ENCODE assay signal across 8 cellular contexts in genomic region chr14:24179961-24180726, GRCh38. TPM values are rescaled to one million over a fixed set of nuclear protein-coding genes. Genes with fewer than 3 reads are reported as not detected.
DNase-seq lines count a peak whose midpoint lies in the region; ATAC-seq, FAIRE-seq and TF ChIP-seq lines count a peak whose summit lies in the region.

No MANE protein-coding gene starts in this region.

- peak overlapping the region; percentile 27 to 43 for H3K27ac ChIP-seq in esophagus (ENCODE audit: low read depth in 2 of 2, low read length in 1 of 2)

- no peaks in the 10 kb centered on the region for H3K27me3 Mint-ChIP-seq in nephron (ENCODE audit: low read depth)

- no peaks in the 10 kb centered on the region for H3K4me1 ChIP-seq in esophagus (ENCODE audit: control insufficient read depth in 2 of 2, insufficient read depth in 2 of 2, low read length in 1 of 2)

- H3K9me3 ChIP-seq in esophagus (ENCODE audit: control insufficient read depth in 2 of 2, insufficient read depth in 1 of 2, low read depth in 1 of 2, low read length in 1 of 2): no peaks in the 10 kb centered on the region

- peaks cover 41% of the 10 kb centered on the region for H3K36me3 Mint-ChIP-seq in nephron (ENCODE audit: low read depth)

- peak overlapping the region; percentile 97 to 98 (median 97) for H3K27ac Mint-ChIP-seq in nephron

- peaks cover 14 to 69% of the 10 kb centered on the region in 2 donors for H3K36me3 ChIP-seq in esophagus (ENCODE audit: control insufficient read depth in 2 of 2, insufficient read depth in 2 of 2, low read length in 1 of 2)

- no peak for FAIRE-seq in urothelium cell line (lab: Jason Lieb, UNC)

- peaks cover 10% of the 10 kb centered on the region for H3K4me1 Mint-ChIP-seq in nephron

- peak overlapping the region in 1 of 3 experiments; percentile 11 for H3K4me3 Mint-ChIP-seq in nephron

- no peak for ATAC-seq in GM18498 (IDR thresholded peaks at IDR 0.05; ENCODE audit: unreplicated experiment)

- 61 to 63% methylated on average over 16 of the region's 16 CpGs for WGBS in esophagus, 2 donors

- H3K4me3 ChIP-seq in AG10803 (ENCODE audit: low read length): no peak overlapping the region
- no peak overlapping the region for H3K4me3 ChIP-seq in esophagus (ENCODE audit: low read depth in 1 of 2, low read length in 2 of 2)

- no peaks in the 10 kb centered on the region for H3K27me3 ChIP-seq in esophagus (ENCODE audit: control insufficient read depth in 1 of 2, insufficient read depth in 2 of 2, low read length in 2 of 2)

- DNase-seq in AG10803 (ENCODE audit: low read depth): peak; percentile 85
- peak; percentile 71 for DNase-seq in NCI-H2196 (lab: John Stamatoyannopoulos, UW; ENCODE audit: unreplicated experiment)
- DNase-seq in urothelium cell line (ENCODE audit: low spot score): no peak
- DNase-seq in T-helper 9 cell: no peak
- no peak for DNase-seq in NCI-H187 treated with DMSO at 0.1 percent for 48 hours (lab: John Stamatoyannopoulos, UW)

- H3K9me3 Mint-ChIP-seq in nephron: no peaks in the 10 kb centered on the region

- no peak for TF ChIP-seq CTCF in AG10803 (conservative IDR thresholded peaks at IDR 0.05; ENCODE audit: low read length)
- TF ChIP-seq CTCF in nephron (IDR thresholded peaks at IDR 0.05; ENCODE audit: unreplicated experiment in 3 of 3): no peak

RNA-seq across cellular contexts. Expression of gene REC8, which starts 8.3 kb away (rescaled TPM):
- polyA plus RNA-seq in esophagus: 1 to 10 TPM; 3.9 to 10.0 TPM

RNA-seq across cellular contexts. Expression of gene IPO4, which starts 8.5 kb away (rescaled TPM):
- 10 to 100 TPM; 12.3 to 23.5 TPM for polyA plus RNA-seq in esophagus

RNA-seq across cellular contexts. Expression of gene TM9SF1, which starts 15.1 kb away (rescaled TPM):
- 10 to 100 TPM; 10.0 to 25.8 TPM for polyA plus RNA-seq in esophagus

RNA-seq across cellular contexts. Expression of gene IRF9, which starts 19.1 kb away (rescaled TPM):
- polyA plus RNA-seq in esophagus: 10 to 100 TPM; 35.0 to 43.5 TPM

RNA-seq across cellular contexts. Expression of gene TSSK4, which starts 25.4 kb away (rescaled TPM):
- under 1 TPM in 1 of 2 donors, not detected in 1; 0.10 TPM for polyA plus RNA-seq in esophagus

Comparison
In these comparisons a context has a peak if more than half of its experiments do, and no peak if none do; other contexts are left out.
1. DNase-seq: peak in AG10803 (single experiment) and NCI-H2196 (single experiment); none in urothelium cell line (single experiment), T-helper 9 cell (single experiment) and NCI-H187 treated with DMSO at 0.1 percent for 48 hours (single experiment).